11 cellular contexts compared by ENCODE assay signal in genomic region chr2:119474371-119475224, GRCh38. TPM values are rescaled to one million over a fixed set of nuclear protein-coding genes. Genes with fewer than 3 reads are reported as not detected.
"Had no signal": no experiment of that assay in that cellular context is flagged by ENCODE, and none has a peak within 500 bp of the region (broad histone marks: within the 10 kb centered on the region; RNA-seq: fewer than 3 reads in every experiment).

No MANE protein-coding gene starts in this region.

- H3K36me3 ChIP-seq: esophagus muscularis mucosa, spleen, upper lobe of left lung had no signal

- H3K36me3 Mint-ChIP-seq: activated naive CD8-positive, alpha-beta T cell treated with anti-CD3 and anti-CD28 coated beads for 36 hours had no signal

- ATAC-seq: T-helper 17 cell had no signal

- H3K4me1 Mint-ChIP-seq: activated naive CD8-positive, alpha-beta T cell treated with anti-CD3 and anti-CD28 coated beads for 36 hours had no signal

- H3K4me3 ChIP-seq: dorsolateral prefrontal cortex, esophagus muscularis mucosa, spleen, upper lobe of left lung had no signal

- H3K27ac ChIP-seq: dorsolateral prefrontal cortex, esophagus muscularis mucosa, spleen, upper lobe of left lung had no signal

- H3K27ac Mint-ChIP-seq: activated naive CD8-positive, alpha-beta T cell treated with anti-CD3 and anti-CD28 coated beads for 36 hours; activated T-cell treated with anti-CD3 and anti-CD28 coated beads, Interleukin-2, amount 50 U/mL, for 24 hours; T-helper 17 cell had no signal

- H3K27me3 ChIP-seq: upper lobe of left lung had no signal

- H3K9me3 Mint-ChIP-seq: activated naive CD8-positive, alpha-beta T cell treated with anti-CD3 and anti-CD28 coated beads for 36 hours; activated T-cell treated with anti-CD3 and anti-CD28 coated beads, Interleukin-2, amount 50 U/mL, for 24 hours had no signal

- H3K4me3 Mint-ChIP-seq: activated naive CD8-positive, alpha-beta T cell treated with anti-CD3 and anti-CD28 coated beads for 36 hours; activated T-cell treated with anti-CD3 and anti-CD28 coated beads, Interleukin-2, amount 50 U/mL, for 24 hours; T-helper 17 cell had no signal

- H3K9me3 ChIP-seq: esophagus muscularis mucosa, spleen, upper lobe of left lung had no signal

- DNase-seq: activated naive CD8-positive, alpha-beta T cell treated with anti-CD3 and anti-CD28 coated beads for 36 hours; activated T-cell treated with anti-CD3 and anti-CD28 coated beads, Interleukin-2, amount 50 U/mL, for 24 hours; retina; spleen; stimulated activated CD4-positive, alpha-beta T cell treated with anti-CD3 and anti-CD28 coated beads, Interleukin-1b, Interleukin-23, amount 100 ng/mL, for 48 hours; stimulated activated naive CD4-positive, alpha-beta T cell; T-helper 17 cell had no signal

RNA-seq across cellular contexts. Expression of gene TMEM37, which starts 42.9 kb away (rescaled TPM):
- total RNA-seq: activated naive CD8-positive, alpha-beta T cell treated with anti-CD3 and anti-CD28 coated beads for 36 hours; T-helper 17 cell had no signal

RNA-seq across cellular contexts. Expression of gene SCTR, which starts 49.7 kb away (rescaled TPM):
- total RNA-seq: activated naive CD8-positive, alpha-beta T cell treated with anti-CD3 and anti-CD28 coated beads for 36 hours; esophagus muscularis mucosa; fibroblast of villous mesenchyme; T-helper 17 cell had no signal
